Comparison of ENCODE assay signal across 22 cellular contexts in genomic region chr13:45456196-45456972, GRCh38. TPM values are rescaled to one million over a fixed set of nuclear protein-coding genes. Genes with fewer than 3 reads are reported as not detected.
A peak's percentile ranks its signal among the peaks of the same experiment; 100 is the strongest.
DNase-seq lines count a peak whose midpoint lies in the region; ATAC-seq and TF ChIP-seq lines count a peak whose summit lies in the region.
"Had no signal": no experiment of that assay in that cellular context is flagged by ENCODE, and none has a peak within 500 bp of the region (broad histone marks: within the 10 kb centered on the region; RNA-seq: fewer than 3 reads in every experiment).

No MANE protein-coding gene starts in this region.

- H3K36me3 ChIP-seq in esophagus squamous epithelium, result no peaks in the 10 kb centered on the region
- H3K36me3 ChIP-seq: sigmoid colon, transverse colon had no signal

- H3K27ac Mint-ChIP-seq in activated CD4-positive, alpha-beta T cell treated with anti-CD3 and anti-CD28 coated beads for 36 hours, result no peak overlapping the region
- H3K27ac Mint-ChIP-seq: stimulated activated effector memory CD8-positive, alpha-beta T cell treated with anti-CD3 and anti-CD28 coated beads, Interleukin-12 subunit alpha, Interleukin-12 subunit beta, amount 100 ng/mL, for 72 hours had no signal

- no peaks in the 10 kb centered on the region for H3K27me3 ChIP-seq in AG04450 (ENCODE audit: control insufficient read depth, insufficient read depth, low read length)
- H3K27me3 ChIP-seq in esophagus squamous epithelium, result no peaks in the 10 kb centered on the region
- H3K27me3 ChIP-seq: sigmoid colon, transverse colon had no signal

- H3K9me3 Mint-ChIP-seq in activated CD4-positive, alpha-beta T cell treated with anti-CD3 and anti-CD28 coated beads for 36 hours (ENCODE audit: low read depth), result peaks cover 12% of the 10 kb centered on the region

- WGBS in esophagus squamous epithelium, 2 donors, result 54 to 61% methylated on average over 2 of the region's 2 CpGs

- DNase-seq in AG04450 (ENCODE audit: low read depth, low spot score) (peak; percentile 30), NCI-H226 (peak; percentile 49), cardiac fibroblast (ENCODE audit: low read depth in 2 of 2) (peak; percentile 34 to 61), iris pigment epithelial cell (ENCODE audit: low read depth) (peak; percentile 67), esophagus squamous epithelium (lab: John Stamatoyannopoulos, UW) (no peak)
- no peak for DNase-seq in activated CD4-positive, alpha-beta T cell treated with anti-CD3 and anti-CD28 coated beads for 36 hours
- DNase-seq: activated CD4-positive, CD25-positive, alpha-beta regulatory T cell; activated gamma-delta T cell treated with Interleukin-2 at 50 U/mL for 16 hours; CD8-positive, alpha-beta memory T cell; effector memory CD4-positive, alpha-beta T cell; glutamatergic neuron; NCI-H1105; NCI-H2171 treated with DMSO at 0.1 percent for 48 hours; NCI-H82; nucleus accumbens; sigmoid colon; transverse colon had no signal

- POLR2A ChIA-PET in AG04450 (lab: Yijun Ruan, JAX), result interaction anchor here (0.6 kb wide), 1 partner anchor 8 kb away, joined by 3 read pairs; the partner anchor contains the start of gene COG3
- POLR2A ChIA-PET in activated CD4-positive, alpha-beta T cell treated with anti-CD3 and anti-CD28 coated beads for 36 hours (lab: Charles Lee), result no interaction called here

- no peak for TF ChIP-seq POLR2A in esophagus squamous epithelium (IDR thresholded peaks at IDR 0.05)

- H3K27ac ChIP-seq in AG04450 (ENCODE audit: low read depth, low read length) (peak overlapping the region; percentile 35), esophagus squamous epithelium (no peak overlapping the region)
- H3K27ac ChIP-seq: A549, sigmoid colon, transverse colon had no signal

- intact Hi-C loops in activated CD4-positive, alpha-beta T cell treated with anti-CD3 and anti-CD28 coated beads for 36 hours (cut with DNase I, micrococcal nuclease), result no loop called here
- intact Hi-C loops in esophagus squamous epithelium (cut with DNase I), result no loop called here

- H3K36me3 Mint-ChIP-seq in activated CD4-positive, alpha-beta T cell treated with anti-CD3 and anti-CD28 coated beads for 36 hours (ENCODE audit: low read depth), result peaks cover 3% of the 10 kb centered on the region
- H3K36me3 Mint-ChIP-seq: stimulated activated effector memory CD8-positive, alpha-beta T cell treated with anti-CD3 and anti-CD28 coated beads, Interleukin-12 subunit alpha, Interleukin-12 subunit beta, amount 100 ng/mL, for 72 hours had no signal

- H3K4me1 ChIP-seq in esophagus squamous epithelium, result no peaks in the 10 kb centered on the region
- H3K4me1 ChIP-seq: A549, sigmoid colon, transverse colon had no signal

- no peak overlapping the region for H3K4me3 ChIP-seq in AG04450 (ENCODE audit: low read depth, low read length)
- no peak overlapping the region for H3K4me3 ChIP-seq in cardiac fibroblast (replicated peaks in 1 of 2; ENCODE audit: low read depth in 2 of 2, low read length in 2 of 2)
- H3K4me3 ChIP-seq in esophagus squamous epithelium, result no peak overlapping the region
- H3K4me3 ChIP-seq: A549, sigmoid colon, transverse colon had no signal

- peaks cover under 1% of the 10 kb centered on the region for H3K4me1 Mint-ChIP-seq in activated CD4-positive, alpha-beta T cell treated with anti-CD3 and anti-CD28 coated beads for 36 hours
- H3K4me1 Mint-ChIP-seq: CD8-positive, alpha-beta memory T cell; stimulated activated effector memory CD8-positive, alpha-beta T cell treated with anti-CD3 and anti-CD28 coated beads, Interleukin-12 subunit alpha, Interleukin-12 subunit beta, amount 100 ng/mL, for 72 hours had no signal

- H3K4me3 Mint-ChIP-seq in activated CD4-positive, alpha-beta T cell treated with anti-CD3 and anti-CD28 coated beads for 36 hours, result no peak overlapping the region
- H3K4me3 Mint-ChIP-seq: CD8-positive, alpha-beta memory T cell; stimulated activated effector memory CD8-positive, alpha-beta T cell treated with anti-CD3 and anti-CD28 coated beads, Interleukin-12 subunit alpha, Interleukin-12 subunit beta, amount 100 ng/mL, for 72 hours had no signal

- CTCF ChIA-PET in AG04450 (lab: Charles Lee), result interaction anchor here (1.5 kb wide), 1 partner anchor 44 kb away, joined by 4 read pairs; no protein-coding TSS in a partner anchor
- CTCF ChIA-PET in activated CD4-positive, alpha-beta T cell treated with anti-CD3 and anti-CD28 coated beads for 36 hours (lab: Charles Lee), result no interaction called here

- H3K9me3 ChIP-seq in AG04450 (ENCODE audit: control insufficient read depth, insufficient read depth, low read length) (no peaks in the 10 kb centered on the region), esophagus squamous epithelium (no peaks in the 10 kb centered on the region)
- H3K9me3 ChIP-seq: A549, sigmoid colon had no signal

- TF ChIP-seq CTCF in AG04450 (IDR thresholded peaks at IDR 0.05; ENCODE audit: low read depth, low read length) (no peak), cardiac fibroblast (IDR thresholded peaks at IDR 0.05; ENCODE audit: low read depth, low read length) (no peak), esophagus squamous epithelium (IDR thresholded peaks at IDR 0.05) (no peak)

- H3K27me3 Mint-ChIP-seq in activated CD4-positive, alpha-beta T cell treated with anti-CD3 and anti-CD28 coated beads for 36 hours, result no peaks in the 10 kb centered on the region

- ATAC-seq in activated CD4-positive, alpha-beta T cell treated with anti-CD3 and anti-CD28 coated beads for 36 hours, result no peak
- ATAC-seq in GM18519 (IDR thresholded peaks at IDR 0.05; ENCODE audit: low FRiP score, unreplicated experiment) (no peak), GM18861 (IDR thresholded peaks at IDR 0.05; ENCODE audit: unreplicated experiment) (no peak)
- ATAC-seq: A549; HCT116; stimulated activated effector memory CD8-positive, alpha-beta T cell treated with anti-CD3 and anti-CD28 coated beads, Interleukin-12 subunit alpha, Interleukin-12 subunit beta, amount 100 ng/mL, for 72 hours had no signal

RNA-seq across cellular contexts. Expression of gene COG3, which starts 8.4 kb away (rescaled TPM):
- 28.2 and 36.3 TPM in 2 replicates for polyA plus RNA-seq in AG04450 (2011; rRNA removed)
- 22.6 and 35.8 TPM in 2 replicates for polyA minus RNA-seq in AG04450 (2011; rRNA and poly(A)+ RNA removed)
- 10 to 100 TPM; 18.0 to 19.6 TPM for total RNA-seq in activated CD4-positive, alpha-beta T cell treated with anti-CD3 and anti-CD28 coated beads for 36 hours
- total RNA-seq in esophagus squamous epithelium, result 10 to 100 TPM; 16.5 to 26.3 (median 21.5) TPM

RNA-seq across cellular contexts. Expression of gene SLC25A30, which starts 38.2 kb away (rescaled TPM):
- polyA plus RNA-seq in AG04450 (2011; rRNA removed), result 14.0 and 14.3 TPM in 2 replicates
- 23.8 and 31.1 TPM in 2 replicates for polyA minus RNA-seq in AG04450 (2011; rRNA and poly(A)+ RNA removed)
- total RNA-seq in activated CD4-positive, alpha-beta T cell treated with anti-CD3 and anti-CD28 coated beads for 36 hours, result 10 to 100 TPM; 17.7 to 18.4 TPM
- 1 to 10 TPM; 1.7 to 6.7 (median 5.8) TPM for total RNA-seq in esophagus squamous epithelium

Comparison
In these comparisons a context has a peak if more than half of its experiments do, and no peak if none do; other contexts are left out.
1. DNase-seq: peak in AG04450 (single experiment), NCI-H226 (single experiment), cardiac fibroblast (2 of 2) and iris pigment epithelial cell (single experiment); none in activated CD4-positive, alpha-beta T cell treated with anti-CD3 and anti-CD28 coated beads for 36 hours (single experiment) and esophagus squamous epithelium (single experiment).